Comparison of ENCODE assay signal across 16 cellular contexts in genomic region chr20:3922983-3923339, GRCh38. TPM values are rescaled to one million over a fixed set of nuclear protein-coding genes. Genes with fewer than 3 reads are reported as not detected.
A peak's percentile ranks its signal among the peaks of the same experiment; 100 is the strongest.
DNase-seq lines count a peak whose midpoint lies in the region; ATAC-seq and TF ChIP-seq lines count a peak whose summit lies in the region.
"Had no signal": no experiment of that assay in that cellular context is flagged by ENCODE, and none has a peak within 500 bp of the region (broad histone marks: within the 10 kb centered on the region; RNA-seq: fewer than 3 reads in every experiment).

No MANE protein-coding gene starts in this region.

- H3K36me3 Mint-ChIP-seq in CD8-positive, alpha-beta memory T cell = peaks cover 0 to 75% (median 21%) of the 10 kb centered on the region in 3 donors
- H3K36me3 Mint-ChIP-seq in activated naive CD8-positive, alpha-beta T cell treated with anti-CD3 and anti-CD28 coated beads, Interleukin-2, amount 50 U/mL, for 24 hours (ENCODE audit: low read depth) = peaks cover 53% of the 10 kb centered on the region
- H3K36me3 Mint-ChIP-seq in naive thymus-derived CD8-positive, alpha-beta T cell = peaks cover 3 to 74% (median 4%) of the 10 kb centered on the region in 3 donors
- peaks cover 34% of the 10 kb centered on the region for H3K36me3 Mint-ChIP-seq in endothelial cell (ENCODE audit: low read depth, unreplicated experiment)

- peaks cover 66% of the 10 kb centered on the region for H3K4me1 ChIP-seq in BLaER1
- H3K4me1 ChIP-seq in CD8-positive, alpha-beta memory T cell (ENCODE audit: insufficient read depth, low read length) = no peaks in the 10 kb centered on the region

- H3K27ac Mint-ChIP-seq in CD8-positive, alpha-beta memory T cell = peak overlapping the region in 6 of 8 donors; percentile 25 to 66 (median 62)
- peak overlapping the region; percentile 87 for H3K27ac Mint-ChIP-seq in activated naive CD8-positive, alpha-beta T cell treated with anti-CD3 and anti-CD28 coated beads, Interleukin-2, amount 50 U/mL, for 24 hours
- peak overlapping the region in 9 of 10 donors; percentile 31 to 89 (median 71) for H3K27ac Mint-ChIP-seq in naive thymus-derived CD8-positive, alpha-beta T cell
- no peak overlapping the region for H3K27ac Mint-ChIP-seq in endothelial cell (ENCODE audit: unreplicated experiment)

- no peak overlapping the region for H3K9ac ChIP-seq in BLaER1

- no peaks in the 10 kb centered on the region for H3K9me3 ChIP-seq in BLaER1
- no peaks in the 10 kb centered on the region for H3K9me3 ChIP-seq in CD8-positive, alpha-beta memory T cell (ENCODE audit: low read length)
- H3K9me3 ChIP-seq: body of pancreas, mucosa of descending colon had no signal

- CTCF ChIA-PET in CD8-positive, alpha-beta memory T cell (lab: Charles Lee) = interaction anchor here (0.7 kb wide), 1 partner anchor 34 kb away, joined by 5 read pairs; the partner anchor contains the start of gene PANK2

- peaks cover 80% of the 10 kb centered on the region for H4K20me1 ChIP-seq in BLaER1

- H3K4me1 Mint-ChIP-seq in CD8-positive, alpha-beta memory T cell = peaks cover 38 to 60% (median 46%) of the 10 kb centered on the region in 3 donors
- H3K4me1 Mint-ChIP-seq in activated naive CD8-positive, alpha-beta T cell treated with anti-CD3 and anti-CD28 coated beads, Interleukin-2, amount 50 U/mL, for 24 hours = peaks cover 51% of the 10 kb centered on the region
- peaks cover 20 to 57% (median 45%) of the 10 kb centered on the region in 4 donors for H3K4me1 Mint-ChIP-seq in naive thymus-derived CD8-positive, alpha-beta T cell
- peaks cover 17% of the 10 kb centered on the region for H3K4me1 Mint-ChIP-seq in endothelial cell (ENCODE audit: unreplicated experiment)

- peaks cover 72% of the 10 kb centered on the region for H3K36me3 ChIP-seq in BLaER1
- H3K36me3 ChIP-seq in CD8-positive, alpha-beta memory T cell (ENCODE audit: insufficient read depth, low read length) = peaks cover 27% of the 10 kb centered on the region

- no peaks in the 10 kb centered on the region for H3K9me3 Mint-ChIP-seq in CD8-positive, alpha-beta memory T cell
- H3K9me3 Mint-ChIP-seq in activated naive CD8-positive, alpha-beta T cell treated with anti-CD3 and anti-CD28 coated beads, Interleukin-2, amount 50 U/mL, for 24 hours = no peaks in the 10 kb centered on the region
- no peaks in the 10 kb centered on the region for H3K9me3 Mint-ChIP-seq in naive thymus-derived CD8-positive, alpha-beta T cell
- no peaks in the 10 kb centered on the region for H3K9me3 Mint-ChIP-seq in endothelial cell (ENCODE audit: unreplicated experiment)

- POLR2A ChIA-PET in CD8-positive, alpha-beta memory T cell (lab: Charles Lee) = no interaction called here
- POLR2A ChIA-PET in naive thymus-derived CD8-positive, alpha-beta T cell (lab: Charles Lee) = interaction anchor here (2.0 kb wide), 1 partner anchor 10 kb away, joined by 5 read pairs; no protein-coding TSS in a partner anchor

- H3K4me3 Mint-ChIP-seq in CD8-positive, alpha-beta memory T cell = no peak overlapping the region
- H3K4me3 Mint-ChIP-seq in activated naive CD8-positive, alpha-beta T cell treated with anti-CD3 and anti-CD28 coated beads, Interleukin-2, amount 50 U/mL, for 24 hours = no peak overlapping the region
- H3K4me3 Mint-ChIP-seq in naive thymus-derived CD8-positive, alpha-beta T cell = no peak overlapping the region
- no peak overlapping the region for H3K4me3 Mint-ChIP-seq in endothelial cell (ENCODE audit: unreplicated experiment)

- no peaks in the 10 kb centered on the region for H3K27me3 Mint-ChIP-seq in CD8-positive, alpha-beta memory T cell
- no peaks in the 10 kb centered on the region for H3K27me3 Mint-ChIP-seq in activated naive CD8-positive, alpha-beta T cell treated with anti-CD3 and anti-CD28 coated beads, Interleukin-2, amount 50 U/mL, for 24 hours
- H3K27me3 Mint-ChIP-seq in naive thymus-derived CD8-positive, alpha-beta T cell = no peaks in the 10 kb centered on the region
- H3K27me3 Mint-ChIP-seq in endothelial cell (ENCODE audit: unreplicated experiment) = peaks cover 12% of the 10 kb centered on the region

- no peaks in the 10 kb centered on the region for H3K27me3 ChIP-seq in BLaER1
- H3K27me3 ChIP-seq in CD8-positive, alpha-beta memory T cell (ENCODE audit: insufficient read depth, low read length, poor library complexity, severe bottlenecking) = no peaks in the 10 kb centered on the region
- H3K27me3 ChIP-seq: body of pancreas had no signal

- H3K4me2 ChIP-seq in BLaER1 = peak overlapping the region; percentile 59; the same call in 1 of the 2 replicates

- DNase-seq in CD8-positive, alpha-beta memory T cell = no peak
- no peak for DNase-seq in activated naive CD8-positive, alpha-beta T cell treated with anti-CD3 and anti-CD28 coated beads, Interleukin-2, amount 50 U/mL, for 24 hours
- DNase-seq in naive thymus-derived CD8-positive, alpha-beta T cell = no peak
- DNase-seq in NCI-H524 (lab: John Stamatoyannopoulos, UW) = no peak
- no peak for DNase-seq in endothelial cell (ENCODE audit: low spot score)
- DNase-seq: activated CD4-positive, alpha-beta T cell treated with anti-CD3 and anti-CD28 coated beads for 48 hours; body of pancreas; DMS153; KBM-7; mucosa of descending colon; posterior cingulate gyrus; SHP77; T1000 had no signal

- H3K4me3 ChIP-seq in BLaER1 = no peak overlapping the region
- no peak overlapping the region for H3K4me3 ChIP-seq in CD8-positive, alpha-beta memory T cell (ENCODE audit: low read length)
- H3K4me3 ChIP-seq: body of pancreas, mucosa of descending colon had no signal

- H3K27ac ChIP-seq in BLaER1 = no peak overlapping the region
- no peak overlapping the region for H3K27ac ChIP-seq in CD8-positive, alpha-beta memory T cell (ENCODE audit: low read depth, low read length)
- H3K27ac ChIP-seq: body of pancreas had no signal

- TF ChIP-seq CTCF in endothelial cell (IDR thresholded peaks at IDR 0.05; ENCODE audit: unreplicated experiment) = no peak

- no peak for ATAC-seq in activated naive CD8-positive, alpha-beta T cell treated with anti-CD3 and anti-CD28 coated beads, Interleukin-2, amount 50 U/mL, for 24 hours
- ATAC-seq in naive thymus-derived CD8-positive, alpha-beta T cell = no peak
- no peak for ATAC-seq in GM21825 (IDR thresholded peaks at IDR 0.05; ENCODE audit: unreplicated experiment)
- ATAC-seq in HG03457 (IDR thresholded peaks at IDR 0.05; ENCODE audit: unreplicated experiment) = no peak
- ATAC-seq: body of pancreas, mucosa of descending colon had no signal

RNA-seq across cellular contexts. Expression of gene PANK2, which starts 33.8 kb away (rescaled TPM):
- 10 to 100 TPM; 58.1 to 62.3 TPM for total RNA-seq in CD8-positive, alpha-beta memory T cell
- polyA plus RNA-seq in CD8-positive, alpha-beta memory T cell = 51.0 TPM
- total RNA-seq in naive thymus-derived CD8-positive, alpha-beta T cell = 10 to 100 TPM; 66.6 to 72.5 TPM
- polyA plus RNA-seq in naive thymus-derived CD8-positive, alpha-beta T cell = 10 to 100 TPM; 32.9 to 36.8 (median 36.8) TPM
- total RNA-seq in endothelial cell (ENCODE audit: unreplicated experiment) = 53.7 TPM
